ENCODE assay signal across 15 cellular contexts in genomic region chr4:140996757-140997156, GRCh38.
DNase-seq lines count a peak whose midpoint lies in the region; ATAC-seq and TF ChIP-seq lines count a peak whose summit lies in the region.
"Had no signal": no experiment of that assay in that cellular context is flagged by ENCODE, and none has a peak within 500 bp of the region (broad histone marks: within the 10 kb centered on the region; RNA-seq: fewer than 3 reads in every experiment).

No MANE protein-coding gene starts in this region.

- H4K5ac ChIP-seq in mesendoderm (ENCODE audit: low read length) = no peak overlapping the region

- no peak overlapping the region for H2AK5ac ChIP-seq in mesendoderm (ENCODE audit: low read length)

- H3K9ac ChIP-seq in mesendoderm (ENCODE audit: low read length) = no peak overlapping the region

- peak; percentile 37 for TF ChIP-seq CTCF in AG09319 (IDR thresholded peaks at IDR 0.05; ENCODE audit: low read depth, low read length)
- no peak for TF ChIP-seq CTCF in uterus (IDR thresholded peaks at IDR 0.05)

- no peaks in the 10 kb centered on the region for H3K36me3 ChIP-seq in mesendoderm (ENCODE audit: control insufficient read depth, insufficient read depth, low read length)
- no peaks in the 10 kb centered on the region for H3K36me3 ChIP-seq in uterus
- H3K36me3 ChIP-seq: adrenal gland, SJCRH30 had no signal

- no peak overlapping the region for H3K4me2 ChIP-seq in mesendoderm (ENCODE audit: low read length)

- H3K9me3 ChIP-seq in uterus = no peaks in the 10 kb centered on the region
- H3K9me3 ChIP-seq: adrenal gland, SJCRH30 had no signal

- no peak overlapping the region for H2BK5ac ChIP-seq in mesendoderm (ENCODE audit: low read length)

- H3K27ac ChIP-seq in mesendoderm (ENCODE audit: low read depth, low read length) = no peak overlapping the region
- H3K27ac ChIP-seq in uterus = no peak overlapping the region
- H3K27ac ChIP-seq: adrenal gland, SJCRH30, VCaP had no signal

- H3K79me1 ChIP-seq in mesendoderm (ENCODE audit: low read length) = no peaks in the 10 kb centered on the region

- no peak overlapping the region for H3K4ac ChIP-seq in mesendoderm (ENCODE audit: low read depth, low read length)

- no peak overlapping the region for H2BK15ac ChIP-seq in mesendoderm (replicated peaks; ENCODE audit: low read depth)

- no peak overlapping the region for H3K23ac ChIP-seq in mesendoderm (ENCODE audit: low read length)

- TF ChIP-seq POLR2A in uterus (IDR thresholded peaks at IDR 0.05) = no peak

- no peaks in the 10 kb centered on the region for H3K79me2 ChIP-seq in mesendoderm (ENCODE audit: control insufficient read depth, insufficient read depth, low read length)

- no peak overlapping the region for H3K18ac ChIP-seq in mesendoderm (ENCODE audit: low read length)

- no peak for ATAC-seq in GM21529 (IDR thresholded peaks at IDR 0.05; ENCODE audit: unreplicated experiment)
- ATAC-seq: CD8-positive, alpha-beta T cell had no signal

- DNase-seq in AG09319 (ENCODE audit: extremely low read depth, low read depth) (peak; percentile 25), LHCN-M2 (ENCODE audit: low read depth) (peak; percentile 13), dedifferentiated amniotic fluid mesenchymal stem cell (ENCODE audit: extremely low spot score) (peak; percentile 26), mesendoderm (peak; percentile 2), uterus (no peak), COR-L47 (lab: John Stamatoyannopoulos, UW) (no peak), NCI-H1930 (lab: John Stamatoyannopoulos, UW) (no peak)
- DNase-seq: adrenal gland; CD8-positive, alpha-beta T cell; effector CD4-positive, alpha-beta T cell; SJCRH30; stimulated activated CD4-positive, alpha-beta T cell treated with anti-CD3 and anti-CD28 coated beads, Interleukin-2, amount 100 ng/mL, for 48 hours; stimulated activated naive CD4-positive, alpha-beta T cell had no signal

- no peak overlapping the region for H2BK120ac ChIP-seq in mesendoderm (ENCODE audit: low read depth, low read length)

- no peak overlapping the region for H4K8ac ChIP-seq in mesendoderm (ENCODE audit: low read depth, low read length)

- no peaks in the 10 kb centered on the region for H3K27me3 ChIP-seq in mesendoderm (ENCODE audit: insufficient read depth, low read length, poor library complexity)
- no peaks in the 10 kb centered on the region for H3K27me3 ChIP-seq in uterus
- H3K27me3 ChIP-seq: adrenal gland, SJCRH30 had no signal

- no peaks in the 10 kb centered on the region for H3K4me1 ChIP-seq in mesendoderm (ENCODE audit: control insufficient read depth, low read depth, low read length)
- peaks cover 0 to 4% of the 10 kb centered on the region in 2 donors for H3K4me1 ChIP-seq in uterus
- H3K4me1 ChIP-seq: SJCRH30 had no signal

- no peak overlapping the region for H3K56ac ChIP-seq in mesendoderm (ENCODE audit: low read length)

- H3K4me3 ChIP-seq in mesendoderm (ENCODE audit: low read length) (no peak overlapping the region), uterus (no peak overlapping the region)
- H3K4me3 ChIP-seq: adrenal gland, SJCRH30 had no signal

- intact Hi-C loops in uterus (cut with DNase I; ENCODE audit: low total_unique reads) = no loop called here

Comparison
In these comparisons a context has a peak if more than half of its experiments do, and no peak if none do; other contexts are left out.
1. DNase-seq: peak in AG09319 (single experiment), LHCN-M2 (single experiment), dedifferentiated amniotic fluid mesenchymal stem cell (single experiment) and mesendoderm (single experiment); none in uterus (0 of 2), COR-L47 (single experiment) and NCI-H1930 (0 of 2).